Comparison of ENCODE assay signal across 10 cellular contexts in genomic region chr17:68599091-68599872, GRCh38. TPM values are rescaled to one million over a fixed set of nuclear protein-coding genes. Genes with fewer than 3 reads are reported as not detected.
DNase-seq lines count a peak whose midpoint lies in the region; ATAC-seq and TF ChIP-seq lines count a peak whose summit lies in the region.
"Had no signal": no experiment of that assay in that cellular context is flagged by ENCODE, and none has a peak within 500 bp of the region (broad histone marks: within the 10 kb centered on the region; RNA-seq: fewer than 3 reads in every experiment).

No MANE protein-coding gene starts in this region.

- no peak for TF ChIP-seq CTCF in CD8-positive, alpha-beta T cell (IDR thresholded peaks at IDR 0.05)
- TF ChIP-seq CTCF in gastroesophageal sphincter (IDR thresholded peaks at IDR 0.05) (no peak), ovary (IDR thresholded peaks at IDR 0.05) (no peak)

- CTCF ChIA-PET in CD8-positive, alpha-beta T cell (lab: Charles Lee): interaction anchor here (0.7 kb wide), 1 partner anchor 130 kb away, joined by 3 read pairs; no protein-coding TSS in a partner anchor

- H3K27me3 ChIP-seq in CD8-positive, alpha-beta T cell (ENCODE audit: insufficient read depth, low read length): peaks cover 20% of the 10 kb centered on the region
- peaks cover 41% of the 10 kb centered on the region for H3K27me3 ChIP-seq in gastroesophageal sphincter
- no peaks in the 10 kb centered on the region for H3K27me3 ChIP-seq in ovary

- peaks cover 62% of the 10 kb centered on the region for H3K27me3 Mint-ChIP-seq in CD8-positive, alpha-beta T cell (ENCODE audit: low read depth)

- H3K4me1 ChIP-seq in CD8-positive, alpha-beta T cell (ENCODE audit: insufficient read depth, low read length): peaks cover 14% of the 10 kb centered on the region
- H3K4me1 ChIP-seq in gastroesophageal sphincter (peaks cover 0 to 42% (median 14%) of the 10 kb centered on the region in 3 donors), ovary (ENCODE audit: insufficient read depth) (peaks cover 5% of the 10 kb centered on the region)

- H3K36me3 Mint-ChIP-seq in CD8-positive, alpha-beta T cell: no peaks in the 10 kb centered on the region

- no peaks in the 10 kb centered on the region for H3K9me3 ChIP-seq in CD8-positive, alpha-beta T cell (ENCODE audit: low read length)
- no peaks in the 10 kb centered on the region for H3K9me3 ChIP-seq in gastroesophageal sphincter
- H3K9me3 ChIP-seq in ovary: no peaks in the 10 kb centered on the region

- no peak overlapping the region for H3K4me3 ChIP-seq in CD8-positive, alpha-beta T cell (ENCODE audit: low read depth, low read length)
- H3K4me3 ChIP-seq in gastroesophageal sphincter (peak overlapping the region; percentile 15 to 59), ovary (peak overlapping the region; percentile 70)

- no peak for DNase-seq in CD8-positive, alpha-beta T cell
- DNase-seq in RPMI7951 (ENCODE audit: low read depth) (peak; percentile 19), ovary (peak in 1 of 5 donors; percentile 38), OCI-M2 (lab: John Stamatoyannopoulos, UW; ENCODE audit: unreplicated experiment) (no peak), DMS153 treated with DMSO at 0.1 percent for 48 hours (lab: John Stamatoyannopoulos, UW; ENCODE audit: unreplicated experiment) (no peak), NCI-H146 treated with DMSO at 0.1 percent for 48 hours (lab: John Stamatoyannopoulos, UW; ENCODE audit: unreplicated experiment) (no peak)
- DNase-seq: activated CD4-positive, alpha-beta T cell treated with anti-CD3 and anti-CD28 coated beads, Interleukin-2, amount 50 U/mL, for 4 hours; NCI-H2081 had no signal

- peak overlapping the region; percentile 76 for H3K4me3 Mint-ChIP-seq in CD8-positive, alpha-beta T cell

- intact Hi-C loops in CD8-positive, alpha-beta T cell (cut with DNase I, micrococcal nuclease): no loop called here
- intact Hi-C loops in ovary (cut with DNase I): loop anchor here in 2 of 4 donors (10.0 kb wide), 2 partner anchors 64 to 134 kb away; no protein-coding TSS in a partner anchor

- H3K9me3 Mint-ChIP-seq in CD8-positive, alpha-beta T cell: no peaks in the 10 kb centered on the region

- POLR2A ChIA-PET in CD8-positive, alpha-beta T cell (lab: Charles Lee): no interaction called here

- no peak for ATAC-seq in CD8-positive, alpha-beta T cell
- peak; percentile 52 for ATAC-seq in gastroesophageal sphincter
- ATAC-seq in HG02981 (IDR thresholded peaks at IDR 0.05; ENCODE audit: unreplicated experiment): no peak

- H3K27ac Mint-ChIP-seq in CD8-positive, alpha-beta T cell: no peak overlapping the region

- 62 to 86% methylated on average over 6 to 9 of the region's 11 CpGs for WGBS in gastroesophageal sphincter (ENCODE audit: low coverage in 1 of 2), 2 donors
- 38 to 52% (median 44%) methylated on average over 11 of the region's 11 CpGs for WGBS in ovary, 3 donors

- peaks cover 26% of the 10 kb centered on the region for H3K4me1 Mint-ChIP-seq in CD8-positive, alpha-beta T cell (ENCODE audit: low read depth)

- no peak overlapping the region for H3K27ac ChIP-seq in CD8-positive, alpha-beta T cell (ENCODE audit: low read depth, low read length)
- H3K27ac ChIP-seq in gastroesophageal sphincter (peak overlapping the region in 3 of 4 donors; percentile 69 to 78 (median 76)), ovary (peak overlapping the region; percentile 54 to 63)

- no peak for TF ChIP-seq EP300 in gastroesophageal sphincter (IDR thresholded peaks at IDR 0.05)
- no peak for TF ChIP-seq EP300 in ovary (IDR thresholded peaks at IDR 0.05)

- H3K36me3 ChIP-seq in CD8-positive, alpha-beta T cell (ENCODE audit: insufficient read depth, low read length): no peaks in the 10 kb centered on the region
- H3K36me3 ChIP-seq in gastroesophageal sphincter (no peaks in the 10 kb centered on the region), ovary (no peaks in the 10 kb centered on the region)

- no peak for TF ChIP-seq POLR2A in gastroesophageal sphincter (IDR thresholded peaks at IDR 0.05)
- TF ChIP-seq POLR2A in ovary (IDR thresholded peaks at IDR 0.05): no peak

RNA-seq across cellular contexts. Expression of gene FAM20A, which starts 1.9 kb away (rescaled TPM):
- total RNA-seq in CD8-positive, alpha-beta T cell: not detected
- total RNA-seq in RPMI7951 (2014; rRNA removed; shearing (Covaris generic)): 0.36 and 0.68 TPM in 2 replicates
- total RNA-seq in gastroesophageal sphincter (10 to 100 TPM in 1 of 4 donors, 1 to 10 TPM in 3; 1.4 to 13.7 (median 2.9) TPM), ovary (10 to 100 TPM in 6 of 7 donors, 1 to 10 TPM in 1; 4.9 to 75.8 (median 26.9) TPM)
- polyA plus RNA-seq in ovary: 10 to 100 TPM; 12.2 to 19.7 TPM
